In genomic region chr22:49292909-49293308, GRCh38 we compare ENCODE assay signal across 20 cellular contexts.
"Had no signal": no experiment of that assay in that cellular context is flagged by ENCODE, and none has a peak within 500 bp of the region (broad histone marks: within the 10 kb centered on the region; RNA-seq: fewer than 3 reads in every experiment).

No MANE protein-coding gene starts in this region.

- DNase-seq: activated CD4-positive, alpha-beta T cell treated with anti-CD3 and anti-CD28 coated beads for 48 hours; activated CD4-positive, alpha-beta T cell treated with anti-CD3 and anti-CD28 coated beads, Interleukin-2, amount 50 U/mL, for 48 hours; activated CD8-positive, alpha-beta memory T cell treated with anti-CD3 and anti-CD28 coated beads, Interleukin-2, amount 50 U/mL, for 4 hours; activated naive CD8-positive, alpha-beta T cell treated with anti-CD3 and anti-CD28 coated beads, Interleukin-2, amount 50 U/mL, for 24 hours; activated T-cell treated with anti-CD3 and anti-CD28 coated beads, Interleukin-2, amount 50 U/mL, for 24 hours; effector memory CD4-positive, alpha-beta T cell; gastrocnemius medialis; glutamatergic neuron; left cardiac atrium; midbrain; occipital lobe; right cardiac atrium; stimulated activated naive CD4-positive, alpha-beta T cell; T-helper 1 cell; trophoblast cell had no signal

- H3K27me3 ChIP-seq: hepatocyte had no signal

- H3K4me3 ChIP-seq: breast epithelium, gastrocnemius medialis, hepatocyte, spleen, suprapubic skin had no signal

- H3K27ac ChIP-seq: breast epithelium, gastrocnemius medialis, hepatocyte, spleen, suprapubic skin had no signal

- ATAC-seq: activated naive CD8-positive, alpha-beta T cell treated with anti-CD3 and anti-CD28 coated beads, Interleukin-2, amount 50 U/mL, for 24 hours; gastrocnemius medialis; left cardiac atrium; naive thymus-derived CD8-positive, alpha-beta T cell; right cardiac atrium had no signal

- H3K9me3 ChIP-seq: gastrocnemius medialis, suprapubic skin had no signal

- H3K36me3 ChIP-seq: breast epithelium, gastrocnemius medialis, spleen, suprapubic skin had no signal

- H3K4me1 ChIP-seq: breast epithelium, gastrocnemius medialis, spleen, suprapubic skin had no signal
